ENCODE assay signal across 15 cellular contexts in genomic region chr4:32417113-32417704, GRCh38.
A peak's percentile ranks its signal among the peaks of the same experiment; 100 is the strongest.
DNase-seq lines count a peak whose midpoint lies in the region; ATAC-seq, FAIRE-seq and TF ChIP-seq lines count a peak whose summit lies in the region.
"Had no signal": no experiment of that assay in that cellular context is flagged by ENCODE, and none has a peak within 500 bp of the region (broad histone marks: within the 10 kb centered on the region; RNA-seq: fewer than 3 reads in every experiment).

No MANE protein-coding gene starts in this region.

- no peaks in the 10 kb centered on the region for H4K20me1 ChIP-seq in HepG2 (ENCODE audit: insufficient read depth, low read length)

- WGBS in liver, result 72% methylated on average over 3 of the region's 3 CpGs
- WGBS in HepG2 (ENCODE audit: low lambda C conversion rate), result 17% methylated on average over 3 of the region's 3 CpGs

- H3K27me3 ChIP-seq in liver (ENCODE audit: control insufficient read depth in 4 of 4, insufficient read depth in 4 of 4, low read length in 3 of 4) (no peaks in the 10 kb centered on the region), HepG2 (ENCODE audit: control insufficient read depth in 1 of 2, insufficient read depth in 2 of 2, low read length in 2 of 2) (no peaks in the 10 kb centered on the region), H7 (ENCODE audit: control insufficient read depth, insufficient read depth, low read length) (no peaks in the 10 kb centered on the region)
- H3K27me3 ChIP-seq: neutrophil, stomach had no signal

- H3K4me1 ChIP-seq in liver (ENCODE audit: control insufficient read depth in 4 of 4, insufficient read depth in 4 of 4, low read length in 3 of 4), result no peaks in the 10 kb centered on the region
- H3K4me1 ChIP-seq in HepG2 (ENCODE audit: insufficient read depth, low read length), result no peaks in the 10 kb centered on the region
- H3K4me1 ChIP-seq: stomach had no signal

- DNase-seq in HepG2 (ENCODE audit: low spot score), result no peak
- DNase-seq in fibroblast of pulmonary artery (ENCODE audit: low read depth), result peak; percentile 12
- no peak for DNase-seq in H7
- DNase-seq in NCI-H1930 (lab: John Stamatoyannopoulos, UW), result no peak
- no peak for DNase-seq in HuH-7.5 (ENCODE audit: low spot score)
- DNase-seq: activated naive CD8-positive, alpha-beta T cell treated with anti-CD3 and anti-CD28 coated beads for 36 hours; effector CD8-positive, alpha-beta T cell; NCI-H1092; NCI-H748 treated with DMSO at 0.1 percent for 48 hours; right cardiac atrium; stomach had no signal

- H3K9me3 ChIP-seq in liver (ENCODE audit: control insufficient read depth in 4 of 4, low read length in 3 of 4) (no peaks in the 10 kb centered on the region), HepG2 (ENCODE audit: low read length) (peaks cover 5% of the 10 kb centered on the region)
- H3K9me3 ChIP-seq: neutrophil had no signal

- H2AFZ ChIP-seq in HepG2 (ENCODE audit: low read length), result no peak overlapping the region

- H3K4me2 ChIP-seq in HepG2 (ENCODE audit: low read depth, low read length), result no peak overlapping the region

- no TSS peak for BruUV-seq in HepG2 (replicated peaks; lab: Mats Ljungman, UMichigan)

- H3K27ac ChIP-seq in liver (ENCODE audit: low read depth in 1 of 2, low read length in 2 of 2) (no peak overlapping the region), HepG2 (ENCODE audit: extremely low read length, insufficient read depth, low read length) (no peak overlapping the region), VCaP (no peak overlapping the region)
- H3K27ac ChIP-seq: neutrophil, stomach had no signal

- POLR2A ChIA-PET in HepG2 (lab: Yijun Ruan, JAX), result no interaction called here

- intact Hi-C loops in HepG2 (cut with micrococcal nuclease; ENCODE audit: unreplicated experiment), result no loop called here

- H3K36me3 ChIP-seq in liver (ENCODE audit: control insufficient read depth in 4 of 4, insufficient read depth in 3 of 4, low read depth in 1 of 4, low read length in 3 of 4) (no peaks in the 10 kb centered on the region), HepG2 (replicated peaks in 1 of 2; ENCODE audit: control insufficient read depth in 1 of 2, insufficient read depth in 2 of 2, low read length in 2 of 2) (no peaks in the 10 kb centered on the region), H7 (replicated peaks; ENCODE audit: control insufficient read depth, insufficient read depth, low read length) (no peaks in the 10 kb centered on the region)
- H3K36me3 ChIP-seq: neutrophil, stomach had no signal

- no peak for ATAC-seq in HepG2
- ATAC-seq in GM18907 (IDR thresholded peaks at IDR 0.05; ENCODE audit: unreplicated experiment), result no peak
- ATAC-seq: right cardiac atrium had no signal

- no peak for TF ChIP-seq RAD21 in liver (IDR thresholded peaks at IDR 0.05)
- no peak for TF ChIP-seq RAD21 in HepG2 (CRISPR knock-in tag; IDR thresholded peaks at IDR 0.05)

- FAIRE-seq in HepG2 (lab: Jason Lieb, UNC), result no peak

- CTCF ChIA-PET in HepG2 (lab: Yijun Ruan, JAX; ENCODE audit: low intra/inter-chr PET ratio, low total read pairs), result no interaction called here

- TF ChIP-seq CTCF in liver (IDR thresholded peaks at IDR 0.05; ENCODE audit: low read depth, low read length, missing input control), result peak; percentile 7
- no peak for TF ChIP-seq CTCF in HepG2 (CRISPR knock-in tag; IDR thresholded peaks at IDR 0.05)
- TF ChIP-seq CTCF in VCaP (conservative IDR thresholded peaks at IDR 0.05), result peak; percentile 27; the same call in 1 of the 2 replicates
- peak; percentile 48 for TF ChIP-seq CTCF in fibroblast of pulmonary artery (IDR thresholded peaks at IDR 0.05; ENCODE audit: low read length, missing control alignments)

- in situ Hi-C loops in HepG2 (cut with HindIII; ENCODE audit: extremely low pct_ligation_motif_present, low pct_unique_long_range_greater_than_20kb), result no loop called here

- H3K79me2 ChIP-seq in HepG2 (ENCODE audit: insufficient read depth, low read length), result no peaks in the 10 kb centered on the region

- TF ChIP-seq EP300 in HepG2 (IDR thresholded peaks at IDR 0.05; ENCODE audit: low read depth in 2 of 2, low read length in 2 of 2) (no peak), HepG2 (CRISPR knock-in tag; IDR thresholded peaks at IDR 0.05; ENCODE audit: borderline replicate concordance) (no peak)

- H3K4me3 ChIP-seq in liver (ENCODE audit: low read depth in 1 of 3, low read length in 3 of 3), result no peak overlapping the region
- no peak overlapping the region for H3K4me3 ChIP-seq in HepG2 (replicated peaks in 1 of 3; ENCODE audit: insufficient read depth in 1 of 3, low read depth in 2 of 3, low read length in 3 of 3)
- no peak overlapping the region for H3K4me3 ChIP-seq in fibroblast of pulmonary artery (replicated peaks; ENCODE audit: low read depth, low read length)
- H3K4me3 ChIP-seq in H7 (ENCODE audit: insufficient read depth, low read depth, low read length), result no peak overlapping the region
- H3K4me3 ChIP-seq: stomach had no signal

- no peak for TF ChIP-seq POLR2A in HepG2 (IDR thresholded peaks at IDR 0.05; ENCODE audit: insufficient read depth in 1 of 2, low read depth in 2 of 2, low read length in 2 of 2)

- H3K9ac ChIP-seq in liver (ENCODE audit: low read depth in 1 of 2, low read length in 2 of 2) (no peak overlapping the region), HepG2 (ENCODE audit: insufficient read depth, low read depth, low read length) (no peak overlapping the region)

TF ChIP-seq in liver, 16 proteins besides CTCF, POLR2A, EP300 and RAD21 (continues in another document):
- TF ChIP-seq SP1 (IDR thresholded peaks at IDR 0.05) (no peak), MAX (IDR thresholded peaks at IDR 0.05) (no peak), FOXA2 (IDR thresholded peaks at IDR 0.05) (no peak), HNF4G (IDR thresholded peaks at IDR 0.05) (no peak), FOXA1 (IDR thresholded peaks at IDR 0.05) (no peak), REST (IDR thresholded peaks at IDR 0.05) (no peak), GABPA (IDR thresholded peaks at IDR 0.05 in 1 of 2, conservative IDR thresholded peaks at IDR 0.05 in 1 of 2) (no peak)

TF ChIP-seq in HepG2, 621 proteins besides CTCF, POLR2A, EP300 and RAD21:
- TF ChIP-seq ZNF883 (CRISPR knock-in tag; IDR thresholded peaks at IDR 0.05; ENCODE audit: not compliant biosample characterization) (no peak), NR3C1 (CRISPR knock-in tag; IDR thresholded peaks at IDR 0.05) (no peak), ZNF784 (CRISPR knock-in tag; IDR thresholded peaks at IDR 0.05; ENCODE audit: borderline replicate concordance) (no peak), MAFK (conservative IDR thresholded peaks at IDR 0.05 in 1 of 2, IDR thresholded peaks at IDR 0.05 in 1 of 2; ENCODE audit: low read length in 2 of 2) (peak in 1 of 2 experiments; percentile 58; a peak in 2 of 4 replicates)
